In genomic region chr13:94154362-94154761, GRCh38 we compare ENCODE assay signal across 12 cellular contexts.
DNase-seq lines count a peak whose midpoint lies in the region; ATAC-seq, FAIRE-seq and TF ChIP-seq lines count a peak whose summit lies in the region.
"Had no signal": no experiment of that assay in that cellular context is flagged by ENCODE, and none has a peak within 500 bp of the region (broad histone marks: within the 10 kb centered on the region; RNA-seq: fewer than 3 reads in every experiment).

No MANE protein-coding gene starts in this region.

- TF ChIP-seq POLR2A in HepG2 (IDR thresholded peaks at IDR 0.05; ENCODE audit: insufficient read depth in 1 of 2, low read depth in 2 of 2, low read length in 2 of 2): no peak

- H3K27me3 ChIP-seq in HepG2 (ENCODE audit: control insufficient read depth in 1 of 2, insufficient read depth in 2 of 2, low read length in 2 of 2) (no peaks in the 10 kb centered on the region), Karpas-422 (ENCODE audit: low read length) (no peaks in the 10 kb centered on the region)

- H3K79me2 ChIP-seq in HepG2 (ENCODE audit: insufficient read depth, low read length) (no peaks in the 10 kb centered on the region), Karpas-422 (ENCODE audit: low read length) (no peaks in the 10 kb centered on the region)

- DNase-seq in NCI-H82 (lab: John Stamatoyannopoulos, UW) (peak; percentile 29), NCI-H82 treated with DMSO at 0.1 percent for 48 hours (lab: John Stamatoyannopoulos, UW; ENCODE audit: unreplicated experiment) (no peak), cardiac fibroblast (ENCODE audit: low read depth in 2 of 2) (peak; percentile 14 to 83), HepG2 (ENCODE audit: low spot score) (peak; percentile 11), ureter (ENCODE audit: low spot score) (peak; percentile 73), DMS153 (lab: John Stamatoyannopoulos, UW) (no peak), Karpas-422 (no peak)
- DNase-seq: activated T-cell treated with anti-CD3 and anti-CD28 coated beads, Interleukin-2, amount 50 U/mL, for 72 hours; naive thymus-derived CD4-positive, alpha-beta T cell; stimulated activated naive B cell treated with anti-CD40 and anti-IgM and Interleukin-4, amounts not matched to agents 10 μg/mL and 1 μg/mL and 100 μg/mL, for 72 hours had no signal

- H3K4me1 ChIP-seq in HepG2 (ENCODE audit: insufficient read depth, low read length) (peaks cover 6% of the 10 kb centered on the region; the same call in 1 of the 2 replicates), Karpas-422 (ENCODE audit: low read length) (no peaks in the 10 kb centered on the region)
- H3K4me1 ChIP-seq: A549 had no signal

- TF ChIP-seq RAD21 in HepG2 (CRISPR knock-in tag; IDR thresholded peaks at IDR 0.05): no peak

- H3K4me3 ChIP-seq in cardiac fibroblast (replicated peaks in 1 of 2; ENCODE audit: low read depth in 2 of 2, low read length in 2 of 2): no peak overlapping the region
- no peak overlapping the region for H3K4me3 ChIP-seq in HepG2 (replicated peaks in 1 of 3; ENCODE audit: insufficient read depth in 1 of 3, low read depth in 2 of 3, low read length in 3 of 3)
- H3K4me3 ChIP-seq in Karpas-422 (ENCODE audit: low read length): no peak overlapping the region
- H3K4me3 ChIP-seq: A549 had no signal

- in situ Hi-C loops in HepG2 (cut with HindIII; ENCODE audit: extremely low pct_ligation_motif_present, low pct_unique_long_range_greater_than_20kb): no loop called here

- H3K9ac ChIP-seq in HepG2 (ENCODE audit: insufficient read depth, low read depth, low read length) (no peak overlapping the region), Karpas-422 (ENCODE audit: low read length) (no peak overlapping the region)

- no peaks in the 10 kb centered on the region; a peak in 1 of 5 replicates for H3K36me3 ChIP-seq in HepG2 (replicated peaks in 1 of 2; ENCODE audit: control insufficient read depth in 1 of 2, insufficient read depth in 2 of 2, low read length in 2 of 2)
- no peaks in the 10 kb centered on the region for H3K36me3 ChIP-seq in Karpas-422 (ENCODE audit: insufficient read depth, low read length)

- H3K9me2 ChIP-seq in Karpas-422 (replicated peaks; ENCODE audit: insufficient read depth, low read length): no peaks in the 10 kb centered on the region; the same call in 1 of the 2 replicates

- H2AFZ ChIP-seq in HepG2 (ENCODE audit: low read length) (no peak overlapping the region), Karpas-422 (ENCODE audit: low read length) (no peak overlapping the region)

- peak; percentile 63 for FAIRE-seq in HepG2 (lab: Jason Lieb, UNC)
- FAIRE-seq: A549 had no signal

- WGBS in HepG2 (ENCODE audit: low lambda C conversion rate): 48% methylated on average over 1 of the region's 1 CpG

- H3K27ac ChIP-seq in HepG2 (ENCODE audit: extremely low read length, insufficient read depth, low read length) (no peak overlapping the region), Karpas-422 (ENCODE audit: low read length) (no peak overlapping the region)
- H3K27ac ChIP-seq: A549 had no signal

- CTCF ChIA-PET in HepG2 (lab: Yijun Ruan, JAX; ENCODE audit: low intra/inter-chr PET ratio, low total read pairs): no interaction called here

- no peaks in the 10 kb centered on the region for H4K20me1 ChIP-seq in HepG2 (ENCODE audit: insufficient read depth, low read length)
- no peaks in the 10 kb centered on the region for H4K20me1 ChIP-seq in Karpas-422 (ENCODE audit: insufficient read depth, low read depth, low read length)

- BruUV-seq in HepG2 (replicated peaks; lab: Mats Ljungman, UMichigan): no TSS peak

- ATAC-seq in HepG2 (peak; percentile 72), HG02623 (IDR thresholded peaks at IDR 0.05; ENCODE audit: unreplicated experiment) (no peak)
- ATAC-seq: A549; activated T-cell treated with anti-CD3 and anti-CD28 coated beads, Interleukin-2, amount 50 U/mL, for 72 hours; naive thymus-derived CD4-positive, alpha-beta T cell; stimulated activated naive B cell treated with anti-CD40 and anti-IgM and Interleukin-4, amounts not matched to agents 10 μg/mL and 1 μg/mL and 100 μg/mL, for 72 hours had no signal

- TF ChIP-seq EP300 in HepG2 (IDR thresholded peaks at IDR 0.05; ENCODE audit: low read depth in 2 of 2, low read length in 2 of 2) (no peak), HepG2 (CRISPR knock-in tag; IDR thresholded peaks at IDR 0.05; ENCODE audit: borderline replicate concordance) (no peak)

- no peak overlapping the region for H3K4me2 ChIP-seq in HepG2 (ENCODE audit: low read depth, low read length)
- H3K4me2 ChIP-seq in Karpas-422 (ENCODE audit: low read depth, low read length, poor library complexity, severe bottlenecking): no peak overlapping the region
- H3K4me2 ChIP-seq: A549 had no signal

- H3K9me3 ChIP-seq in HepG2 (ENCODE audit: low read length) (no peaks in the 10 kb centered on the region), Karpas-422 (ENCODE audit: low read length) (no peaks in the 10 kb centered on the region)
- H3K9me3 ChIP-seq: A549 had no signal

- intact Hi-C loops in HepG2 (cut with micrococcal nuclease; ENCODE audit: unreplicated experiment): no loop called here

- TF ChIP-seq CTCF in cardiac fibroblast (IDR thresholded peaks at IDR 0.05; ENCODE audit: low read depth, low read length): no peak
- TF ChIP-seq CTCF in HepG2 (CRISPR knock-in tag; IDR thresholded peaks at IDR 0.05): no peak

- POLR2A ChIA-PET in HepG2 (lab: Yijun Ruan, JAX): no interaction called here

TF ChIP-seq in HepG2, 621 proteins besides CTCF, POLR2A, EP300 and RAD21:
- 0 out of 2 replicates have a peak, but pooled peaks have one; percentile 18 for TF ChIP-seq ZNF644 (CRISPR knock-in tag; IDR thresholded peaks at IDR 0.05; ENCODE audit: low read depth)
- TF ChIP-seq ZBTB33 (CRISPR knock-in tag; IDR thresholded peaks at IDR 0.05): no peak
- 0 out of 2 replicates have a peak, but pooled peaks have one; percentile 8 for TF ChIP-seq USF2 (IDR thresholded peaks at IDR 0.05; ENCODE audit: low read depth, low read length)
- TF ChIP-seq USF2 (CRISPR knock-in tag; IDR thresholded peaks at IDR 0.05; ENCODE audit: borderline replicate concordance): no peak
- TF ChIP-seq ZMYM4 (CRISPR knock-in tag; IDR thresholded peaks at IDR 0.05): peak; percentile 69
- TF ChIP-seq SP140L (CRISPR knock-in tag; IDR thresholded peaks at IDR 0.05; ENCODE audit: borderline replicate concordance): no peak
- no peak for TF ChIP-seq HIC2 (CRISPR knock-in tag; IDR thresholded peaks at IDR 0.05; ENCODE audit: low read depth)

Comparison
In these comparisons a context has a peak if more than half of its experiments do, and no peak if none do; other contexts are left out.
1. DNase-seq: peak in NCI-H82 (single experiment), cardiac fibroblast (2 of 2), HepG2 (single experiment) and ureter (single experiment); none in NCI-H82 treated with DMSO at 0.1 percent for 48 hours (single experiment), DMS153 (single experiment) and Karpas-422 (single experiment).